In genomic region chr20:58892126-58892931, GRCh38 we compare ENCODE assay signal across 8 cellular contexts. TPM values are rescaled to one million over a fixed set of nuclear protein-coding genes. Genes with fewer than 3 reads are reported as not detected.
DNase-seq lines count a peak whose midpoint lies in the region; ATAC-seq and TF ChIP-seq lines count a peak whose summit lies in the region.

No MANE protein-coding gene starts in this region.

- intact Hi-C loops in PC-3 (cut with micrococcal nuclease) (loop anchor here (5.0 kb wide), 2 partner anchors 90 to 140 kb away; partner anchors contain the start of genes ATP5F1E and NELFCD), stomach (cut with DNase I; ENCODE audit: low total_unique reads) (no loop called here)

- H3K9ac ChIP-seq in HUES48 (ENCODE audit: low read depth, low read length) (peak overlapping the region; percentile 78), PC-3 (ENCODE audit: low read length) (peak overlapping the region; percentile 86)

- H3K4me3 ChIP-seq in HUES48 (ENCODE audit: low read depth, low read length): peak overlapping the region; percentile 96
- H3K4me3 ChIP-seq in PC-3 (ENCODE audit: low read length): peak overlapping the region; percentile 91
- peak overlapping the region; percentile 74 for H3K4me3 ChIP-seq in fibroblast of mammary gland (ENCODE audit: control insufficient read depth, low read depth, low read length)
- H3K4me3 ChIP-seq in stomach: peak overlapping the region; percentile 68 to 89 (median 81)

- H3K4me1 ChIP-seq in HUES48 (ENCODE audit: control insufficient read depth, insufficient read depth, low read length) (peaks cover 48% of the 10 kb centered on the region), PC-3 (ENCODE audit: insufficient read depth, low read length) (peaks cover 30% of the 10 kb centered on the region), stomach (peaks cover 40 to 56% (median 51%) of the 10 kb centered on the region in 4 donors)

- H3K4me2 ChIP-seq in PC-3 (ENCODE audit: low read length): peak overlapping the region; percentile 78

- TF ChIP-seq POLR2A in stomach (IDR thresholded peaks at IDR 0.05): no peak

- H3K9me3 ChIP-seq in HUES48 (ENCODE audit: control insufficient read depth, insufficient read depth, low read length) (no peaks in the 10 kb centered on the region), PC-3 (ENCODE audit: low read length) (no peaks in the 10 kb centered on the region), stomach (no peaks in the 10 kb centered on the region)

- H3F3A ChIP-seq in PC-3 (ENCODE audit: low read length, unreplicated experiment): no peaks in the 10 kb centered on the region

- peaks cover 11% of the 10 kb centered on the region for H3K36me3 Mint-ChIP-seq in natural killer cell treated with Interleukin-12 subunit alpha and Interleukin-12 subunit beta and Interleukin-15 and Interleukin-18, amount 100 ng/mL, for 72 hours

- H3K4me3 Mint-ChIP-seq in natural killer cell treated with Interleukin-12 subunit alpha and Interleukin-12 subunit beta and Interleukin-15 and Interleukin-18, amount 100 ng/mL, for 72 hours: peak overlapping the region; percentile 94

- H3K27ac ChIP-seq in HUES48 (ENCODE audit: low read depth, low read length) (peak overlapping the region; percentile 95), PC-3 (ENCODE audit: low read length) (peak overlapping the region; percentile 62), stomach (peak overlapping the region; percentile 98 to 100 (median 99))

- peak overlapping the region; percentile 87 to 93 for H3K27ac Mint-ChIP-seq in natural killer cell treated with Interleukin-12 subunit alpha and Interleukin-12 subunit beta and Interleukin-15 and Interleukin-18, amount 100 ng/mL, for 72 hours

- CTCF ChIA-PET in PC-3 (lab: Charles Lee): no interaction called here

- H3K9me2 ChIP-seq in PC-3 (replicated peaks; ENCODE audit: low read length): no peaks in the 10 kb centered on the region

- H3K4me1 Mint-ChIP-seq in natural killer cell treated with Interleukin-12 subunit alpha and Interleukin-12 subunit beta and Interleukin-15 and Interleukin-18, amount 100 ng/mL, for 72 hours (ENCODE audit: low read depth in 2 of 2): peaks cover 31 to 42% of the 10 kb centered on the region in 2 donors

- 0 to 1% (median 1%) methylated on average over 42 to 50 of the region's 50 CpGs for WGBS in stomach, 5 donors

- no TSS peak for BruUV-seq in PC-3 (replicated peaks; lab: Mats Ljungman, UMichigan)

- TF ChIP-seq EP300 in stomach (IDR thresholded peaks at IDR 0.05): no peak

- no peaks in the 10 kb centered on the region for H3K27me3 Mint-ChIP-seq in natural killer cell treated with Interleukin-12 subunit alpha and Interleukin-12 subunit beta and Interleukin-15 and Interleukin-18, amount 100 ng/mL, for 72 hours

- peak overlapping the region; percentile 89 for H2AFZ ChIP-seq in PC-3 (ENCODE audit: low read length)

- peak; percentile 39 for TF ChIP-seq CTCF in PC-3 (conservative IDR thresholded peaks at IDR 0.05; ENCODE audit: low read depth, low read length)
- TF ChIP-seq CTCF in fibroblast of mammary gland (conservative IDR thresholded peaks at IDR 0.05; ENCODE audit: control insufficient read depth, insufficient read depth, low read depth, low read length): no peak
- TF ChIP-seq CTCF in stomach (IDR thresholded peaks at IDR 0.05): no peak

- peak; percentile 9 for ATAC-seq in PC-3
- peak in 1 of 2 donors; percentile 2 for ATAC-seq in natural killer cell treated with Interleukin-12 subunit alpha and Interleukin-12 subunit beta and Interleukin-15 and Interleukin-18, amount 100 ng/mL, for 72 hours
- no peak for ATAC-seq in HG02938 (IDR thresholded peaks at IDR 0.05; ENCODE audit: unreplicated experiment)

- no peaks in the 10 kb centered on the region for H3K9me3 Mint-ChIP-seq in natural killer cell treated with Interleukin-12 subunit alpha and Interleukin-12 subunit beta and Interleukin-15 and Interleukin-18, amount 100 ng/mL, for 72 hours

- POLR2A ChIA-PET in PC-3 (lab: Charles Lee; ENCODE audit: unreplicated experiment): no interaction called here

- no peaks in the 10 kb centered on the region; the same call in 1 of the 2 replicates for H3K27me3 ChIP-seq in HUES48 (ENCODE audit: control insufficient read depth, insufficient read depth, low read length)
- H3K27me3 ChIP-seq in PC-3 (ENCODE audit: low read length): no peaks in the 10 kb centered on the region
- H3K27me3 ChIP-seq in stomach: no peaks in the 10 kb centered on the region

- peaks cover 66% of the 10 kb centered on the region for H3K79me2 ChIP-seq in PC-3 (ENCODE audit: low read length)

- peak; percentile 60 for DNase-seq in ELF-1 (ENCODE audit: low read depth, low spot score)
- DNase-seq in PC-3: peak; percentile 66
- peak; percentile 42 to 57 for DNase-seq in activated T-helper 1 cell treated with anti-CD3 and anti-CD28 coated beads, Interleukin-2, amount 50 U/mL, for 16 hours (ENCODE audit: low read depth in 1 of 2, low spot score in 1 of 2)
- DNase-seq in fibroblast of mammary gland (ENCODE audit: low read depth): peak; percentile 56
- peak; percentile 69 for DNase-seq in natural killer cell treated with Interleukin-12 subunit alpha and Interleukin-12 subunit beta and Interleukin-15 and Interleukin-18, amount 100 ng/mL, for 72 hours (ENCODE audit: low spot score)
- DNase-seq in stomach: peak; percentile 67

- peaks cover 40% of the 10 kb centered on the region for H4K20me1 ChIP-seq in PC-3 (ENCODE audit: low read length)

- H3K36me3 ChIP-seq in HUES48 (ENCODE audit: control insufficient read depth, insufficient read depth, low read length) (peaks cover 15% of the 10 kb centered on the region), PC-3 (ENCODE audit: low read depth, low read length) (peaks cover 20% of the 10 kb centered on the region; the same call in 1 of the 2 replicates), stomach (peaks cover 0 to 16% (median 8%) of the 10 kb centered on the region in 4 donors)

RNA-seq across cellular contexts. Expression of gene GNAS, which starts 39.8 kb away (rescaled TPM):
- total RNA-seq in PC-3 (2014; rRNA removed) (694 and 822 TPM in 2 replicates), stomach (1,000 to 10,000 TPM in 1 of 5 donors, 100 to 1,000 TPM in 4; 306 to 1,010 (median 502) TPM)
- total RNA-seq in natural killer cell treated with Interleukin-12 subunit alpha and Interleukin-12 subunit beta and Interleukin-15 and Interleukin-18, amount 100 ng/mL, for 72 hours: 100 to 1,000 TPM; 459 to 740 TPM
- polyA plus RNA-seq in stomach: 100 to 1,000 TPM; 794 to 911 (median 842) TPM

RNA-seq across cellular contexts. Expression of gene GNAS-AS1, which starts 41.6 kb away (rescaled TPM):
- total RNA-seq in PC-3 (2014; rRNA removed) (0.11 TPM in 1 of 2 replicates, not detected in the other), stomach (10 to 100 TPM in 1 of 5 donors, 1 to 10 TPM in 1, under 1 TPM in 1, not detected in 2; 0.92 to 45.5 (median 2.6) TPM)
- total RNA-seq in natural killer cell treated with Interleukin-12 subunit alpha and Interleukin-12 subunit beta and Interleukin-15 and Interleukin-18, amount 100 ng/mL, for 72 hours: 1 to 10 TPM in 1 of 2 donors, under 1 TPM in 1; 0.29 to 4.7 TPM
- polyA plus RNA-seq in stomach: under 1 TPM in 1 of 3 donors, not detected in 2; 0.15 TPM
